Comparison of ENCODE assay signal across 29 cellular contexts in genomic region chr11:80144932-80145612, GRCh38.
DNase-seq lines count a peak whose midpoint lies in the region; ATAC-seq and TF ChIP-seq lines count a peak whose summit lies in the region.
"Had no signal": no experiment of that assay in that cellular context is flagged by ENCODE, and none has a peak within 500 bp of the region (broad histone marks: within the 10 kb centered on the region; RNA-seq: fewer than 3 reads in every experiment).

No MANE protein-coding gene starts in this region.

- TF ChIP-seq CTCF in ascending aorta (IDR thresholded peaks at IDR 0.05): no peak

- no peaks in the 10 kb centered on the region for H3K4me1 ChIP-seq in ascending aorta
- H3K4me1 ChIP-seq: breast epithelium, Caco-2, SJCRH30, upper lobe of right lung had no signal

- H3K36me3 ChIP-seq in ascending aorta: no peaks in the 10 kb centered on the region
- H3K36me3 ChIP-seq: breast epithelium, SJCRH30, upper lobe of right lung had no signal

- intact Hi-C loops in ascending aorta (cut with DNase I): no loop called here

- no peak overlapping the region for H3K27ac ChIP-seq in ascending aorta
- H3K27ac ChIP-seq: breast epithelium, C4-2B, SJCRH30, upper lobe of right lung had no signal

- no peaks in the 10 kb centered on the region for H3K9me3 ChIP-seq in ascending aorta
- H3K9me3 ChIP-seq: breast epithelium, Caco-2, mucosa of descending colon, SJCRH30, upper lobe of right lung had no signal

- DNase-seq in NCI-H1417 (lab: John Stamatoyannopoulos, UW) (peak in 2 of 3 experiments; percentile 7 to 59), NCI-H1417 treated with DMSO at 0.1 percent for 48 hours (lab: John Stamatoyannopoulos, UW) (no peak), NCI-H526 treated with DMSO at 0.1 percent for 48 hours (lab: John Stamatoyannopoulos, UW) (peak; percentile 99), kidney glomerular epithelial cell (lab: John Stamatoyannopoulos, UW) (peak; percentile 83), NCI-H2196 treated with DMSO at 0.1 percent for 48 hours (lab: John Stamatoyannopoulos, UW; ENCODE audit: unreplicated experiment) (no peak), ascending aorta (ENCODE audit: low spot score in 2 of 2) (no peak)
- DNase-seq: 8988T; activated CD4-positive, alpha-beta T cell treated with anti-CD3 and anti-CD28 coated beads for 4 hours; amygdala; Caco-2; DND-41; mucosa of descending colon; natural killer cell; NCI-H1092; NCI-H187; NCI-H2171; NCI-H510A; SJCRH30; stimulated activated naive CD4-positive, alpha-beta T cell; T-helper 9 cell; upper lobe of right lung had no signal

- H3K4me3 ChIP-seq in ascending aorta: no peak overlapping the region
- H3K4me3 ChIP-seq: breast epithelium, K562, lung, mucosa of descending colon, SJCRH30, upper lobe of right lung had no signal

- no peaks in the 10 kb centered on the region for H3K27me3 ChIP-seq in ascending aorta
- H3K27me3 ChIP-seq: breast epithelium, SJCRH30, upper lobe of right lung had no signal

- ATAC-seq in HG03571 (IDR thresholded peaks at IDR 0.05; ENCODE audit: unreplicated experiment) (no peak), HG02678 (IDR thresholded peaks at IDR 0.05; ENCODE audit: unreplicated experiment) (no peak)
- ATAC-seq: HCT116, K562, mucosa of descending colon, natural killer cell, Panc1, upper lobe of right lung had no signal

Comparison
In these comparisons a context has a peak if more than half of its experiments do, and no peak if none do; other contexts are left out.
1. DNase-seq: peak in NCI-H1417 (2 of 3), NCI-H526 treated with DMSO at 0.1 percent for 48 hours (single experiment) and kidney glomerular epithelial cell (single experiment); none in NCI-H1417 treated with DMSO at 0.1 percent for 48 hours (single experiment), NCI-H2196 treated with DMSO at 0.1 percent for 48 hours (single experiment) and ascending aorta (0 of 2).